In genomic region chr1:16700138-16700895, GRCh38 we compare ENCODE assay signal across 9 cellular contexts. TPM values are rescaled to one million over a fixed set of nuclear protein-coding genes. Genes with fewer than 3 reads are reported as not detected.
DNase-seq lines count a peak whose midpoint lies in the region; ATAC-seq and TF ChIP-seq lines count a peak whose summit lies in the region.
"Not testable (repeated sequence)": the region's sequence is repeated elsewhere in the genome, so short reads cannot be mapped to it uniquely, and the experiment has no call there.
"Had no signal": no experiment of that assay in that cellular context is flagged by ENCODE, and none has a peak within 500 bp of the region (broad histone marks: within the 10 kb centered on the region; RNA-seq: fewer than 3 reads in every experiment).

No MANE protein-coding gene starts in this region.

- DNase-seq in CD4-positive, CD25-positive, alpha-beta regulatory T cell; PC-3; activated B cell treated with CpG ODN at 0.5 μM for 24 hours; activated naive CD8-positive, alpha-beta T cell treated with anti-CD3 and anti-CD28 coated beads, Interleukin-2, amount 10 ng/mL, durations not matched to agents 7 days and 5 days; naive B cell: not testable (repeated sequence)
- DNase-seq in transverse colon: peak; percentile 26

- not testable (repeated sequence) for H3K4me3 ChIP-seq in CD4-positive, CD25-positive, alpha-beta regulatory T cell (ENCODE audit: low read depth, low read length); PC-3 (ENCODE audit: low read length); transverse colon

- peak; percentile 34 to 44 for ATAC-seq in CD4-positive, CD25-positive, alpha-beta regulatory T cell (ENCODE audit: low read depth in 2 of 2)
- ATAC-seq in PC-3 (peak; percentile 17; the same call in 1 of the 2 replicates), activated B cell treated with CpG ODN at 0.5 μM for 24 hours (ENCODE audit: low read depth) (peak; percentile 62), esophagus mucosa (peak; percentile 3), naive B cell (ENCODE audit: low read depth in 2 of 2) (peak; percentile 78 to 85)
- peak; percentile 7 for ATAC-seq in activated naive CD8-positive, alpha-beta T cell treated with anti-CD3 and anti-CD28 coated beads, Interleukin-2, amount 10 ng/mL, durations not matched to agents 7 days and 5 days (ENCODE audit: low read depth)

- H3K9ac ChIP-seq in PC-3 (ENCODE audit: low read length): not testable (repeated sequence)

- not testable (repeated sequence) for H3K27me3 Mint-ChIP-seq in CD4-positive, CD25-positive, alpha-beta regulatory T cell; activated B cell treated with CpG ODN at 0.5 μM for 24 hours; activated naive CD8-positive, alpha-beta T cell treated with anti-CD3 and anti-CD28 coated beads, Interleukin-2, amount 10 ng/mL, durations not matched to agents 7 days and 5 days; naive B cell

- not testable (repeated sequence) for TF ChIP-seq CTCF in PC-3 (conservative IDR thresholded peaks at IDR 0.05; ENCODE audit: low read depth, low read length); activated B cell treated with CpG ODN at 0.5 μM for 24 hours (IDR thresholded peaks at IDR 0.05); transverse colon (IDR thresholded peaks at IDR 0.05)

- not testable (repeated sequence) for H3K27me3 ChIP-seq in CD4-positive, CD25-positive, alpha-beta regulatory T cell (ENCODE audit: control insufficient read depth, insufficient read depth, low read length); PC-3 (ENCODE audit: low read length)
- peaks cover 21% of the 10 kb centered on the region for H3K27me3 ChIP-seq in transverse colon

- not testable (repeated sequence) for BruUV-seq in PC-3 (replicated peaks; lab: Mats Ljungman, UMichigan)

- not testable (repeated sequence) for TF ChIP-seq EP300 in transverse colon (IDR thresholded peaks at IDR 0.05; ENCODE audit: low read depth)

- not testable (repeated sequence) for TF ChIP-seq POLR2A in transverse colon (IDR thresholded peaks at IDR 0.05)

- not testable (repeated sequence) for H3K36me3 ChIP-seq in CD4-positive, CD25-positive, alpha-beta regulatory T cell (ENCODE audit: control insufficient read depth, insufficient read depth, low read length); PC-3 (ENCODE audit: low read depth, low read length); transverse colon

- not testable (repeated sequence) for H3F3A ChIP-seq in PC-3 (ENCODE audit: low read length, unreplicated experiment)

- not testable (repeated sequence) for H3K4me2 ChIP-seq in PC-3 (ENCODE audit: low read length)

- POLR2A ChIA-PET in PC-3 (lab: Charles Lee; ENCODE audit: unreplicated experiment): not testable (repeated sequence)
- POLR2A ChIA-PET in activated B cell treated with CpG ODN at 0.5 μM for 24 hours (lab: Charles Lee): interaction anchor here (1.1 kb wide), 1 partner anchor 9 kb away, joined by 3 read pairs; no protein-coding TSS in a partner anchor
- POLR2A ChIA-PET in activated naive CD8-positive, alpha-beta T cell treated with anti-CD3 and anti-CD28 coated beads, Interleukin-2, amount 10 ng/mL, durations not matched to agents 7 days and 5 days (lab: Charles Lee): interaction anchor here (1.1 kb wide), 1 partner anchor 866 kb away, joined by 3 read pairs; no protein-coding TSS in a partner anchor

- H3K27ac Mint-ChIP-seq in CD4-positive, CD25-positive, alpha-beta regulatory T cell; activated B cell treated with CpG ODN at 0.5 μM for 24 hours; activated naive CD8-positive, alpha-beta T cell treated with anti-CD3 and anti-CD28 coated beads, Interleukin-2, amount 10 ng/mL, durations not matched to agents 7 days and 5 days; naive B cell: not testable (repeated sequence)

- not testable (repeated sequence) for H3K4me1 ChIP-seq in CD4-positive, CD25-positive, alpha-beta regulatory T cell (ENCODE audit: control insufficient read depth, insufficient read depth, low read length, poor library complexity, severe bottlenecking); PC-3 (ENCODE audit: insufficient read depth, low read length); transverse colon

- H2AFZ ChIP-seq in PC-3 (ENCODE audit: low read length): not testable (repeated sequence)

- H3K4me1 Mint-ChIP-seq in CD4-positive, CD25-positive, alpha-beta regulatory T cell; activated B cell treated with CpG ODN at 0.5 μM for 24 hours; activated naive CD8-positive, alpha-beta T cell treated with anti-CD3 and anti-CD28 coated beads, Interleukin-2, amount 10 ng/mL, durations not matched to agents 7 days and 5 days; naive B cell: not testable (repeated sequence)

- H3K9me3 ChIP-seq in CD4-positive, CD25-positive, alpha-beta regulatory T cell (ENCODE audit: control insufficient read depth in 2 of 2, low read length in 2 of 2); PC-3 (ENCODE audit: low read length); transverse colon: not testable (repeated sequence)

- CTCF ChIA-PET in PC-3 (lab: Charles Lee): not testable (repeated sequence)
- CTCF ChIA-PET in activated B cell treated with CpG ODN at 0.5 μM for 24 hours (lab: Charles Lee): interaction anchor here (2.0 kb wide), 1 partner anchor 7 kb away, joined by 5 read pairs; no protein-coding TSS in a partner anchor

- not testable (repeated sequence) for H3K27ac ChIP-seq in CD4-positive, CD25-positive, alpha-beta regulatory T cell (ENCODE audit: insufficient read depth, low read length, poor library complexity, severe bottlenecking); PC-3 (ENCODE audit: low read length); transverse colon

- H3K9me2 ChIP-seq in PC-3 (replicated peaks; ENCODE audit: low read length): not testable (repeated sequence)

- not testable (repeated sequence) for H3K9me3 Mint-ChIP-seq in CD4-positive, CD25-positive, alpha-beta regulatory T cell; activated B cell treated with CpG ODN at 0.5 μM for 24 hours; activated naive CD8-positive, alpha-beta T cell treated with anti-CD3 and anti-CD28 coated beads, Interleukin-2, amount 10 ng/mL, durations not matched to agents 7 days and 5 days; naive B cell

- in situ Hi-C loops in transverse colon (cut with MboI; ENCODE audit: low pct_ligation_motif_present in 1 of 4, low pct_unique_long_range_greater_than_20kb in 1 of 4, low sequenced_read_pairs in 3 of 4): not testable (repeated sequence)

- WGBS in transverse colon (ENCODE audit: low coverage in 1 of 2), 2 donors: no CpG with 5 or more reads among the region's 57 CpGs

- H3K4me3 Mint-ChIP-seq in CD4-positive, CD25-positive, alpha-beta regulatory T cell; activated B cell treated with CpG ODN at 0.5 μM for 24 hours; activated naive CD8-positive, alpha-beta T cell treated with anti-CD3 and anti-CD28 coated beads, Interleukin-2, amount 10 ng/mL, durations not matched to agents 7 days and 5 days; naive B cell: not testable (repeated sequence)

- not testable (repeated sequence) for H3K79me2 ChIP-seq in PC-3 (ENCODE audit: low read length)

- not testable (repeated sequence) for H4K20me1 ChIP-seq in PC-3 (ENCODE audit: low read length)

- intact Hi-C loops in PC-3 (cut with micrococcal nuclease); activated B cell treated with CpG ODN at 0.5 μM for 24 hours (cut with micrococcal nuclease); transverse colon (cut with DNase I; ENCODE audit: low total_unique reads): not testable (repeated sequence)

- H3K36me3 Mint-ChIP-seq in CD4-positive, CD25-positive, alpha-beta regulatory T cell; activated B cell treated with CpG ODN at 0.5 μM for 24 hours (ENCODE audit: low read depth); activated naive CD8-positive, alpha-beta T cell treated with anti-CD3 and anti-CD28 coated beads, Interleukin-2, amount 10 ng/mL, durations not matched to agents 7 days and 5 days; naive B cell: not testable (repeated sequence)

RNA-seq across cellular contexts. Expression of gene RNU1-3, which starts 33.6 kb away (rescaled TPM):
- 3,278 TPM for total RNA-seq in CD4-positive, CD25-positive, alpha-beta regulatory T cell
- 10 to 100 TPM in 1 of 4 donors, not detected in 3; 23.7 TPM for polyA plus RNA-seq in CD4-positive, CD25-positive, alpha-beta regulatory T cell
- under 0.01 TPM in 2 replicates for total RNA-seq in PC-3 (2014; rRNA removed)
- total RNA-seq in activated B cell treated with CpG ODN at 0.5 μM for 24 hours: 3,526 and 4,195 TPM in 2 replicates
- total RNA-seq in activated naive CD8-positive, alpha-beta T cell treated with anti-CD3 and anti-CD28 coated beads, Interleukin-2, amount 10 ng/mL, durations not matched to agents 7 days and 5 days: 1,000 to 10,000 TPM; 3,257 to 3,430 TPM
- total RNA-seq in esophagus mucosa: 6,387 TPM
- polyA plus RNA-seq in naive B cell (ENCODE audit: low read depth in 6 of 6): 10 to 100 TPM in 4 of 6 donors, not detected in 2; 27.4 to 56.9 (median 45.9) TPM
- under 1 TPM in 3 of 4 donors, not detected in 1; under 0.01 TPM for total RNA-seq in transverse colon
- total RNA-seq: HT1080 had no signal
- polyA plus RNA-seq: IgD-negative memory B cell had no signal

RNA-seq across cellular contexts. Expression of gene RNU1-4, which starts 40.0 kb away (rescaled TPM):
- 3,278 TPM for total RNA-seq in CD4-positive, CD25-positive, alpha-beta regulatory T cell
- polyA plus RNA-seq in CD4-positive, CD25-positive, alpha-beta regulatory T cell: 10 to 100 TPM in 1 of 4 donors, not detected in 3; 23.7 TPM
- under 0.01 TPM in 2 replicates for total RNA-seq in PC-3 (2014; rRNA removed)
- 3,526 and 4,195 TPM in 2 replicates for total RNA-seq in activated B cell treated with CpG ODN at 0.5 μM for 24 hours
- 1,000 to 10,000 TPM; 3,257 to 3,430 TPM for total RNA-seq in activated naive CD8-positive, alpha-beta T cell treated with anti-CD3 and anti-CD28 coated beads, Interleukin-2, amount 10 ng/mL, durations not matched to agents 7 days and 5 days
- total RNA-seq in esophagus mucosa: 6,387 TPM
- polyA plus RNA-seq in naive B cell (ENCODE audit: low read depth in 6 of 6): 10 to 100 TPM in 4 of 6 donors, not detected in 2; 27.4 to 56.9 (median 45.9) TPM
- under 1 TPM in 3 of 4 donors, not detected in 1; under 0.01 TPM for total RNA-seq in transverse colon
- total RNA-seq: HT1080 had no signal
- polyA plus RNA-seq: IgD-negative memory B cell had no signal

Comparison
In these comparisons a context has a peak if more than half of its experiments do, and no peak if none do; other contexts are left out.
1. ATAC-seq: peak in every context shown above with its lines; median percentile 82 in naive B cell; 62 in activated B cell treated with CpG ODN at 0.5 μM for 24 hours; 39 in CD4-positive, CD25-positive, alpha-beta regulatory T cell; 17 in PC-3; 7 in activated naive CD8-positive, alpha-beta T cell treated with anti-CD3 and anti-CD28 coated beads, Interleukin-2, amount 10 ng/mL, durations not matched to agents 7 days and 5 days; 3 in esophagus mucosa.
2. RNA of gene RNU1-3, which starts 33.6 kb away (total RNA-seq): 6,387 TPM in esophagus mucosa (single experiment), 3,526 to 4,195 TPM in activated B cell treated with CpG ODN at 0.5 μM for 24 hours, 3,257 to 3,430 TPM in activated naive CD8-positive, alpha-beta T cell treated with anti-CD3 and anti-CD28 coated beads, Interleukin-2, amount 10 ng/mL, durations not matched to agents 7 days and 5 days and 3,278 TPM in CD4-positive, CD25-positive, alpha-beta regulatory T cell (single experiment); under 0.01 TPM in PC-3 and under 0.01 TPM in transverse colon; every median in the first group is over 1,000 times any median in the second.
3. RNA of gene RNU1-4, which starts 40.0 kb away (total RNA-seq): 6,387 TPM in esophagus mucosa (single experiment), 3,526 to 4,195 TPM in activated B cell treated with CpG ODN at 0.5 μM for 24 hours, 3,257 to 3,430 TPM in activated naive CD8-positive, alpha-beta T cell treated with anti-CD3 and anti-CD28 coated beads, Interleukin-2, amount 10 ng/mL, durations not matched to agents 7 days and 5 days and 3,278 TPM in CD4-positive, CD25-positive, alpha-beta regulatory T cell (single experiment); under 0.01 TPM in PC-3 and under 0.01 TPM in transverse colon; every median in the first group is over 1,000 times any median in the second.